Comparison of ENCODE assay signal across 6 cellular contexts in the genomic region with DNA sequence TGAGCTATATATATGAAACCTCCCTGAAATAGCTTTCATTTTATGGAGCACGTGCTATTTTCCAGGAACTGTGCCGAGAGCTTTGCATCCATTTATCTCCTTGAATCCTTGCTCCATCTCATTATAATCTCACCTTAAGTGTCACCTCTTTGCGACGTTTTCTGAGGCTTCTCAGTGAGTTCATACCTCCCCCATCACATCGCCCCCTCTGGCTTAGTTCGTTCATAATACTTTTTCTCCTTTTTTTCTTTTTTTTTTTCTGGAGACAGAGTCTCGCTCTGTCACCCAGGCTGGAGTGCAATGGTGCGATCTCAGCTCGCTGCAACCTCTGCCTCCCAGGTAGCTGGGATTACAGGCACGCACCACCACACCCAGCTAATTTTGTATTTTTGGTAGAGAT. TPM values are rescaled to one million over a fixed set of nuclear protein-coding genes. Genes with fewer than 3 reads are reported as not detected.
"Had no signal": no experiment of that assay in that cellular context is flagged by ENCODE, and none has a peak within 500 bp of the region (broad histone marks: within the 10 kb centered on the region; RNA-seq: fewer than 3 reads in every experiment).

No MANE protein-coding gene starts in this region.

RNA-seq across cellular contexts. Expression of gene HTR6, which starts 25.4 kb away (rescaled TPM):
- total RNA-seq: activated B cell treated with CpG ODN at 0.5 μM for 24 hours; activated T-helper 1 cell treated with anti-CD3 and anti-CD28 coated beads, Interleukin-12 subunit alpha, Interleukin-12 subunit beta, Interleukin-2, Interleukin-4 antibody, amounts not matched to agents 30 ng/mL and 10 ng/mL and 1 ng/mL, durations not matched to agents 14 hours and 24 hours and 36 hours; adrenal gland; MCF 10A; Right ventricle myocardium inferior; RPMI7951 had no signal
- polyA plus RNA-seq: adrenal gland had no signal
